In genomic region chr2:97748397-97748796, GRCh38 we compare ENCODE assay signal across 9 cellular contexts. TPM values are rescaled to one million over a fixed set of nuclear protein-coding genes. Genes with fewer than 3 reads are reported as not detected.
DNase-seq lines count a peak whose midpoint lies in the region; ATAC-seq and TF ChIP-seq lines count a peak whose summit lies in the region.
"Had no signal": no experiment of that assay in that cellular context is flagged by ENCODE, and none has a peak within 500 bp of the region (broad histone marks: within the 10 kb centered on the region; RNA-seq: fewer than 3 reads in every experiment).

No MANE protein-coding gene starts in this region.

- DNase-seq in CD4-positive, alpha-beta memory T cell = peak; percentile 55 to 69 (median 57)
- peak; percentile 29 to 72 (median 58) for DNase-seq in T-cell
- DNase-seq in astrocyte of the spinal cord (ENCODE audit: low read depth, low spot score) = no peak
- DNase-seq in myocyte (ENCODE audit: low read depth) = peak; percentile 63
- DNase-seq in coronary artery (ENCODE audit: low spot score) = no peak

- POLR2A ChIA-PET in CD4-positive, alpha-beta memory T cell (lab: Charles Lee; ENCODE audit: partially characterized antibody) = interaction anchor here (1.1 to 14.2 kb wide), 3 partner anchors 35 to 103 kb away, joined by 3 to 284 read pairs (median 4); partner anchors contain the start of genes COX5B and ZAP70
- POLR2A ChIA-PET in T-cell (lab: Charles Lee) = interaction anchor here in 1 of 2 donors (0.6 kb wide), 1 partner anchor 1330 kb away, joined by 6 read pairs; no protein-coding TSS in a partner anchor

- H3K27me3 Mint-ChIP-seq in CD4-positive, alpha-beta memory T cell = no peaks in the 10 kb centered on the region
- no peaks in the 10 kb centered on the region for H3K27me3 Mint-ChIP-seq in T-cell

- CTCF ChIA-PET in CD4-positive, alpha-beta memory T cell (lab: Charles Lee; ENCODE audit: partially characterized antibody) = interaction anchor here (0.7 to 11.4 kb wide), 13 partner anchors 8 to 158 kb away, joined by 3 to 198 read pairs (median 4); partner anchors contain the start of gene ZAP70
- CTCF ChIA-PET in T-cell (lab: Charles Lee) = interaction anchor here (0.5 to 2.0 kb wide), 10 partner anchors 9 to 156 kb away, joined by 3 to 12 read pairs (median 4); no protein-coding TSS in a partner anchor

- no peak overlapping the region for H3K4me3 ChIP-seq in CD4-positive, alpha-beta memory T cell (ENCODE audit: low read length in 2 of 2)
- H3K4me3 ChIP-seq in astrocyte of the spinal cord (ENCODE audit: low read depth, low read length) = no peak overlapping the region
- no peak overlapping the region for H3K4me3 ChIP-seq in coronary artery

- H3K4me1 Mint-ChIP-seq in CD4-positive, alpha-beta memory T cell = peaks cover 36 to 53% (median 44%) of the 10 kb centered on the region in 4 donors
- peaks cover 48 to 54% (median 51%) of the 10 kb centered on the region in 3 donors for H3K4me1 Mint-ChIP-seq in T-cell

- no peaks in the 10 kb centered on the region for H3K9me3 ChIP-seq in CD4-positive, alpha-beta memory T cell (ENCODE audit: control insufficient read depth in 1 of 2, low read length in 2 of 2)

- H3K27ac ChIP-seq in CD4-positive, alpha-beta memory T cell (ENCODE audit: low read depth, low read length) = no peak overlapping the region
- no peak overlapping the region for H3K27ac ChIP-seq in coronary artery
- H3K27ac ChIP-seq: parathyroid adenoma had no signal

- TF ChIP-seq CTCF in astrocyte of the spinal cord (IDR thresholded peaks at IDR 0.05; ENCODE audit: low read depth, low read length) (peak; percentile 31), coronary artery (IDR thresholded peaks at IDR 0.05) (no peak)

- H3K9me3 Mint-ChIP-seq in CD4-positive, alpha-beta memory T cell = peaks cover 0 to 2% (median 0%) of the 10 kb centered on the region in 8 donors
- no peaks in the 10 kb centered on the region for H3K9me3 Mint-ChIP-seq in T-cell

- intact Hi-C loops in CD4-positive, alpha-beta memory T cell (cut with micrococcal nuclease) = loop anchor here (1.0 kb wide), 2 partner anchors 38 to 48 kb away; no protein-coding TSS in a partner anchor

- ATAC-seq in HG03097 (IDR thresholded peaks at IDR 0.05; ENCODE audit: low FRiP score, unreplicated experiment) (peak; percentile 49), T-cell (replicated peaks in 1 of 4) (peak; percentile 63 to 81 (median 75)), GM19328 (IDR thresholded peaks at IDR 0.05; ENCODE audit: unreplicated experiment) (no peak), GM19397 (IDR thresholded peaks at IDR 0.05; ENCODE audit: unreplicated experiment) (no peak)

- H3K27me3 ChIP-seq in CD4-positive, alpha-beta memory T cell (ENCODE audit: insufficient read depth, low read length) = no peaks in the 10 kb centered on the region

- in situ Hi-C loops in astrocyte of the spinal cord (cut with HindIII; ENCODE audit: low sequenced_read_pairs) = no loop called here

- H3K36me3 ChIP-seq in CD4-positive, alpha-beta memory T cell (ENCODE audit: insufficient read depth, low read length) = no peaks in the 10 kb centered on the region

- H3K4me3 Mint-ChIP-seq in CD4-positive, alpha-beta memory T cell = peak overlapping the region in 3 of 8 donors; percentile 29 to 40 (median 35)
- H3K4me3 Mint-ChIP-seq in T-cell = no peak overlapping the region

- peak overlapping the region in 6 of 7 donors; percentile 23 to 93 (median 64) for H3K27ac Mint-ChIP-seq in CD4-positive, alpha-beta memory T cell
- peak overlapping the region; percentile 73 to 78 for H3K27ac Mint-ChIP-seq in T-cell

- H3K4me1 ChIP-seq in CD4-positive, alpha-beta memory T cell (ENCODE audit: insufficient read depth, low read length) = peaks cover 50% of the 10 kb centered on the region

- peaks cover 0 to 5% of the 10 kb centered on the region in 2 donors for H3K36me3 Mint-ChIP-seq in CD4-positive, alpha-beta memory T cell
- peaks cover 11% of the 10 kb centered on the region for H3K36me3 Mint-ChIP-seq in T-cell

RNA-seq across cellular contexts. Expression of gene ZAP70, which starts 35.0 kb away (rescaled TPM):
- total RNA-seq in CD4-positive, alpha-beta memory T cell = 100 to 1,000 TPM; 404 to 419 TPM
- polyA plus RNA-seq in CD4-positive, alpha-beta memory T cell = 100 to 1,000 TPM; 140 to 149 TPM
- 100 to 1,000 TPM; 449 to 534 (median 468) TPM for total RNA-seq in T-cell
- total RNA-seq in myocyte = 2.2 and 2.3 TPM in 2 replicates
- polyA plus RNA-seq in myocyte (2012) = 0.90 TPM

Comparison
In these comparisons a context has a peak if more than half of its experiments do, and no peak if none do; other contexts are left out.
1. DNase-seq: peak in CD4-positive, alpha-beta memory T cell (5 of 5), T-cell (34 of 34) and myocyte (single experiment); none in astrocyte of the spinal cord (single experiment) and coronary artery (single experiment).
2. ATAC-seq: peak in HG03097 (single experiment) and T-cell (4 of 4); none in GM19328 (single experiment) and GM19397 (single experiment).
3. RNA of gene ZAP70, which starts 35.0 kb away (total RNA-seq): 449 to 534 TPM in T-cell and 404 to 419 TPM in CD4-positive, alpha-beta memory T cell; 2.2 to 2.3 TPM in myocyte; every median in the first group is over 100 times any median in the second.